Comparison of ENCODE assay signal across 25 cellular contexts in the genomic region with DNA sequence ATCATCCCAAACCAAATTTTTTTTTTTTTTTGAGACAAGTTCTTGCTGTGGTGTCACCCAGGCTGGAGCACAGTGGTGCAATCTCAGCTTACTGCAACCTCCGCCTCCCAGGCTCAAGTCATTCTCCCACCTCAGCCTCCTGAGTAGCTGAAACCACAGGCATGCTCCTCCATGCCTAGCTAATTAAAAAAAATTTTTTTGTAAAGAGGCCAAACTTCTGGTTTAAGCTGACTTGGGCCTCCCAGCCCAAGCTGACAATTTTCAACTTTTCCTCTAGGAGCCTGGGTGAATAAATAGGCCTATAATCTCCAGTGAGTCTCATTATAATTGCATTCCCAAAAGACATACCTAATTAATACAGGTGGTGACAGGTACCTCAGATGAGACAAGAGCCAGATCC. TPM values are rescaled to one million over a fixed set of nuclear protein-coding genes. Genes with fewer than 3 reads are reported as not detected.
DNase-seq lines count a peak whose midpoint lies in the region; ATAC-seq and TF ChIP-seq lines count a peak whose summit lies in the region.
"Had no signal": no experiment of that assay in that cellular context is flagged by ENCODE, and none has a peak within 500 bp of the region (broad histone marks: within the 10 kb centered on the region; RNA-seq: fewer than 3 reads in every experiment).

No MANE protein-coding gene starts in this region.

- H3K9me3 Mint-ChIP-seq in activated CD8-positive, alpha-beta T cell treated with anti-CD3 and anti-CD28 coated beads for 36 hours = no peaks in the 10 kb centered on the region
- H3K9me3 Mint-ChIP-seq: activated CD4-positive, alpha-beta T cell treated with anti-CD3 and anti-CD28 coated beads, Interleukin-2, amount 10 ng/mL, durations not matched to agents 24 days and 14 days; effector memory CD8-positive, alpha-beta T cell; H9; immature natural killer cell; nephron; stimulated activated naive CD8-positive, alpha-beta T cell treated with anti-CD3 and anti-CD28 coated beads, Interleukin-15, amount 100 ng/mL, for 72 hours had no signal

- intact Hi-C loops in mammary epithelial cell (cut with micrococcal nuclease) = no loop called here
- intact Hi-C loops in activated CD8-positive, alpha-beta T cell treated with anti-CD3 and anti-CD28 coated beads for 36 hours (cut with micrococcal nuclease) = no loop called here

- POLR2A ChIA-PET in activated CD8-positive, alpha-beta T cell treated with anti-CD3 and anti-CD28 coated beads for 36 hours (lab: Charles Lee) = no interaction called here
- POLR2A ChIA-PET in GM10248 (lab: Yijun Ruan, JAX) = no interaction called here

- H3K4me1 Mint-ChIP-seq in activated CD8-positive, alpha-beta T cell treated with anti-CD3 and anti-CD28 coated beads for 36 hours (ENCODE audit: low read depth) = no peaks in the 10 kb centered on the region
- H3K4me1 Mint-ChIP-seq: activated CD4-positive, alpha-beta T cell treated with anti-CD3 and anti-CD28 coated beads, Interleukin-2, amount 10 ng/mL, durations not matched to agents 24 days and 14 days; immature natural killer cell; nephron; stimulated activated naive CD8-positive, alpha-beta T cell treated with anti-CD3 and anti-CD28 coated beads, Interleukin-15, amount 100 ng/mL, for 72 hours had no signal

- H3K4me1 ChIP-seq in mammary epithelial cell (ENCODE audit: insufficient read depth, low read length) = no peaks in the 10 kb centered on the region
- H3K4me1 ChIP-seq: lower lobe of right lung had no signal

- no TSS peak for BruUV-seq in mammary epithelial cell (replicated peaks; lab: Mats Ljungman, UMichigan)

- H3K27ac Mint-ChIP-seq in activated CD8-positive, alpha-beta T cell treated with anti-CD3 and anti-CD28 coated beads for 36 hours = no peak overlapping the region
- H3K27ac Mint-ChIP-seq: activated CD4-positive, alpha-beta T cell treated with anti-CD3 and anti-CD28 coated beads, Interleukin-2, amount 10 ng/mL, durations not matched to agents 24 days and 14 days; effector memory CD8-positive, alpha-beta T cell; H9; immature natural killer cell; nephron; stimulated activated naive CD8-positive, alpha-beta T cell treated with anti-CD3 and anti-CD28 coated beads, Interleukin-15, amount 100 ng/mL, for 72 hours had no signal

- no peak overlapping the region for H2AFZ ChIP-seq in mammary epithelial cell (ENCODE audit: low read depth, low read length)

- H3K27me3 ChIP-seq in mammary epithelial cell (ENCODE audit: insufficient read depth, low read length) = no peaks in the 10 kb centered on the region

- no peaks in the 10 kb centered on the region for H3K79me2 ChIP-seq in mammary epithelial cell (ENCODE audit: insufficient read depth, low read length)

- CTCF ChIA-PET in mammary epithelial cell (lab: Charles Lee; ENCODE audit: low non-redundant PET) (interaction anchor here (0.6 kb wide), 1 partner anchor 61 kb away, joined by 4 read pairs; no protein-coding TSS in a partner anchor), GM10248 (lab: Yijun Ruan, JAX) (interaction anchor here (1.3 to 1.4 kb wide), 2 partner anchors 15 to 116 kb away, joined by 3 read pairs; no protein-coding TSS in a partner anchor)
- CTCF ChIA-PET in activated CD8-positive, alpha-beta T cell treated with anti-CD3 and anti-CD28 coated beads for 36 hours (lab: Charles Lee) = interaction anchor here (1.0 to 1.6 kb wide), 3 partner anchors 27 to 69 kb away, joined by 3 to 7 read pairs (median 4); no protein-coding TSS in a partner anchor

- H3K4me3 ChIP-seq in AG09309 (ENCODE audit: control insufficient read depth, low read depth, low read length) = no peak overlapping the region
- H3K4me3 ChIP-seq in mammary epithelial cell (replicated peaks in 1 of 3; ENCODE audit: insufficient read depth in 1 of 3, low read depth in 2 of 3, low read length in 3 of 3) = no peak overlapping the region
- H3K4me3 ChIP-seq: lower lobe of right lung had no signal

- no peak overlapping the region for H3K27ac ChIP-seq in mammary epithelial cell (ENCODE audit: insufficient read depth, low read depth, low read length)
- H3K27ac ChIP-seq: lower lobe of right lung had no signal

- dilution Hi-C loops in mammary epithelial cell (cut with HindIII; ENCODE audit: low sequenced_read_pairs) = no loop called here

- no peak overlapping the region for H3K4me2 ChIP-seq in mammary epithelial cell (ENCODE audit: insufficient read depth, low read depth, low read length)

- H3K4me3 Mint-ChIP-seq in activated CD8-positive, alpha-beta T cell treated with anti-CD3 and anti-CD28 coated beads for 36 hours = no peak overlapping the region
- H3K4me3 Mint-ChIP-seq: activated CD4-positive, alpha-beta T cell treated with anti-CD3 and anti-CD28 coated beads, Interleukin-2, amount 10 ng/mL, durations not matched to agents 24 days and 14 days; effector memory CD8-positive, alpha-beta T cell; H9; immature natural killer cell; nephron; stimulated activated naive CD8-positive, alpha-beta T cell treated with anti-CD3 and anti-CD28 coated beads, Interleukin-15, amount 100 ng/mL, for 72 hours had no signal

- H3K36me3 ChIP-seq in mammary epithelial cell (ENCODE audit: insufficient read depth, low read length) = no peaks in the 10 kb centered on the region
- H3K36me3 ChIP-seq: lower lobe of right lung had no signal

- H3K36me3 Mint-ChIP-seq in activated CD8-positive, alpha-beta T cell treated with anti-CD3 and anti-CD28 coated beads for 36 hours (ENCODE audit: low read depth) = no peaks in the 10 kb centered on the region

- H3K27me3 Mint-ChIP-seq in activated CD8-positive, alpha-beta T cell treated with anti-CD3 and anti-CD28 coated beads for 36 hours = peaks cover 15% of the 10 kb centered on the region

- no peaks in the 10 kb centered on the region for H3K9me3 ChIP-seq in mammary epithelial cell (replicated peaks; ENCODE audit: insufficient read depth, low read length)
- H3K9me3 ChIP-seq: lower lobe of right lung had no signal

- TF ChIP-seq CTCF in AG09309 (IDR thresholded peaks at IDR 0.05; ENCODE audit: control insufficient read depth, insufficient read depth, low read depth, low read length, missing control alignments) = peak; percentile 1
- TF ChIP-seq CTCF in mammary epithelial cell (conservative IDR thresholded peaks at IDR 0.05 in 1 of 2, IDR thresholded peaks at IDR 0.05 in 1 of 2; ENCODE audit: extremely low read depth in 1 of 2, insufficient read depth in 1 of 2, low read depth in 1 of 2, low read length in 2 of 2) = no peak
- no peak for TF ChIP-seq CTCF in activated CD8-positive, alpha-beta T cell treated with anti-CD3 and anti-CD28 coated beads for 36 hours (IDR thresholded peaks at IDR 0.05)
- TF ChIP-seq CTCF in GM10248 (IDR thresholded peaks at IDR 0.05; ENCODE audit: control extremely low read depth, extremely low read depth, low read depth, missing control alignments) = no peak

- H3K9ac ChIP-seq in mammary epithelial cell (ENCODE audit: insufficient read depth, low read length) = no peak overlapping the region

- in situ Hi-C loops in mammary epithelial cell (cut with MboI; ENCODE audit: low sequenced_read_pairs in 2 of 2) = no loop called here

- ATAC-seq in activated CD8-positive, alpha-beta T cell treated with anti-CD3 and anti-CD28 coated beads for 36 hours = no peak
- ATAC-seq: effector memory CD8-positive, alpha-beta T cell; lower lobe of right lung; stimulated activated naive CD8-positive, alpha-beta T cell treated with anti-CD3 and anti-CD28 coated beads, Interleukin-15, amount 100 ng/mL, for 72 hours had no signal

- no peaks in the 10 kb centered on the region for H4K20me1 ChIP-seq in mammary epithelial cell (ENCODE audit: insufficient read depth, low read length)

- WGBS in mammary epithelial cell (ENCODE audit: low coverage, missing lambda C conversion rate) = 0% methylated on average over 1 of the region's 1 CpG

- peak; percentile 95 for DNase-seq in AG09309 (ENCODE audit: low read depth)
- DNase-seq in HT1080 (ENCODE audit: low read depth) = peak; percentile 5
- peak; percentile 66 for DNase-seq in mammary epithelial cell
- peak; percentile 82 for DNase-seq in hepatic stellate cell (ENCODE audit: low spot score)
- DNase-seq in T1000 (lab: John Stamatoyannopoulos, UW) = no peak
- DNase-seq in activated CD8-positive, alpha-beta T cell treated with anti-CD3 and anti-CD28 coated beads for 36 hours = no peak
- no peak for DNase-seq in GM10248 (ENCODE audit: extremely low spot score)
- no peak for DNase-seq in NCI-H1105 (lab: John Stamatoyannopoulos, UW)
- DNase-seq: activated CD4-positive, alpha-beta T cell treated with anti-CD3 and anti-CD28 coated beads, Interleukin-2, amount 10 ng/mL, durations not matched to agents 24 days and 14 days; activated naive CD4-positive, alpha-beta T cell treated with anti-CD3 and anti-CD28 coated beads, Interleukin-2, amount 50 U/mL, for 16 hours; activated T-cell treated with anti-CD3 and anti-CD28 coated beads for 4 hours; AML-193; Calu3; effector memory CD8-positive, alpha-beta T cell; GF-D8; H9; immature natural killer cell; lower lobe of right lung; NCI-H187 treated with DMSO at 0.1 percent for 48 hours; NCI-H510A; SHP77; stimulated activated naive CD8-positive, alpha-beta T cell treated with anti-CD3 and anti-CD28 coated beads, Interleukin-15, amount 100 ng/mL, for 72 hours had no signal

RNA-seq across cellular contexts. Expression of gene OLFM2, which starts 22.1 kb away (rescaled TPM):
- total RNA-seq in HT1080 (2014; rRNA removed; shearing (Covaris generic)) = not detected in 2 replicates
- 0.14 and 0.24 TPM in 2 replicates for polyA plus RNA-seq in HT1080 (2015; cell fraction: cytosol; rRNA removed)
- polyA plus RNA-seq in HT1080 (2015; cell fraction: nucleus; rRNA removed) = 0.07 TPM in 1 of 2 replicates, not detected in the other
- 1 to 10 TPM; 2.0 to 6.8 TPM for total RNA-seq in mammary epithelial cell
- 0.91 TPM for polyA plus RNA-seq in mammary epithelial cell
- polyA minus RNA-seq in mammary epithelial cell = not detected
- 1 to 10 TPM; 2.7 to 3.2 TPM for total RNA-seq in activated CD8-positive, alpha-beta T cell treated with anti-CD3 and anti-CD28 coated beads for 36 hours

RNA-seq across cellular contexts. Expression of gene COL5A3, which starts 51.9 kb away (rescaled TPM):
- not detected in 2 replicates for total RNA-seq in HT1080 (2014; rRNA removed; shearing (Covaris generic))
- polyA plus RNA-seq in HT1080 (2015; cell fraction: cytosol; rRNA removed) = not detected in 2 replicates
- polyA plus RNA-seq in HT1080 (2015; cell fraction: nucleus; rRNA removed) = 0.12 TPM in 1 of 2 replicates, not detected in the other
- total RNA-seq in mammary epithelial cell = 1 to 10 TPM in 1 of 2 donors, under 1 TPM in 1; 0.33 to 4.5 TPM
- polyA plus RNA-seq in mammary epithelial cell = 1.2 TPM
- polyA minus RNA-seq in mammary epithelial cell = 1.4 TPM
- 1 to 10 TPM; 2.7 to 2.8 TPM for total RNA-seq in activated CD8-positive, alpha-beta T cell treated with anti-CD3 and anti-CD28 coated beads for 36 hours
- polyA plus RNA-seq: immature natural killer cell had no signal

RNA-seq across cellular contexts. Expression of gene RDH8, which starts 54.8 kb away (rescaled TPM):
- total RNA-seq in HT1080 (2014; rRNA removed; shearing (Covaris generic)) = not detected in 2 replicates
- not detected in 2 replicates for polyA plus RNA-seq in HT1080 (2015; cell fraction: cytosol; rRNA removed)
- not detected in 2 replicates for polyA plus RNA-seq in HT1080 (2015; cell fraction: nucleus; rRNA removed)
- total RNA-seq in mammary epithelial cell = not detected
- polyA plus RNA-seq in mammary epithelial cell = not detected
- polyA minus RNA-seq in mammary epithelial cell = not detected
- not detected for total RNA-seq in activated CD8-positive, alpha-beta T cell treated with anti-CD3 and anti-CD28 coated beads for 36 hours
- total RNA-seq: activated CD4-positive, alpha-beta T cell treated with anti-CD3 and anti-CD28 coated beads, Interleukin-2, amount 10 ng/mL, durations not matched to agents 24 days and 14 days; Calu3; cardiac septum; glomerular endothelial cell; H9; lower lobe of right lung had no signal
- polyA plus RNA-seq: immature natural killer cell had no signal

Comparison
In these comparisons a context has a peak if more than half of its experiments do, and no peak if none do; other contexts are left out.
1. DNase-seq: peak in AG09309 (single experiment), HT1080 (single experiment), mammary epithelial cell (single experiment) and hepatic stellate cell (single experiment); none in T1000 (single experiment), activated CD8-positive, alpha-beta T cell treated with anti-CD3 and anti-CD28 coated beads for 36 hours (single experiment), GM10248 (single experiment) and NCI-H1105 (single experiment).